Comparison of ENCODE assay signal across 24 cellular contexts in the genomic region with DNA sequence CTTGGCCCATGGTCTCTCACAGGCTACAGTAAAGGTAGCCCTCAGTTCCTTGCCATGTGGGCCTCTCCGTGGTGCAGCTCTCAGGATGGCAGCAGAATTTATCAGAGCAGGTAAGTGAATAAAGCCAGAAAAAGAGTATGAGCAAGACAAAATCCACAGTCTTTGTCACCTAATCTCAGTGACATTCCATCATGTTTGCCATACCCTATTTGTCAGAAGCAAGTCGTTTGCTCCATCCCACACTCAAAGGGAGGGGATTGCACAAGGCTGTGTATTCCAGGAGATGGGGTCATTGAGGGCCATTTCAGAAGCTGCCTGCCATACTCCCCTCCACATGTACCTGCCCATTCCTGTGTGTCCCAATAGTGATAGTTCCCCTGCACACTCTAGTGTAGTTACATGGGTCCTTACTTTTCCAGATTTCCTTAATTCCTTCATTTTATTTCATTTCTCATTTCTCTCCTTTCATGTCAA. TPM values are rescaled to one million over a fixed set of nuclear protein-coding genes. Genes with fewer than 3 reads are reported as not detected.
A peak's percentile ranks its signal among the peaks of the same experiment; 100 is the strongest.
DNase-seq lines count a peak whose midpoint lies in the region; ATAC-seq and TF ChIP-seq lines count a peak whose summit lies in the region.
"Had no signal": no experiment of that assay in that cellular context is flagged by ENCODE, and none has a peak within 500 bp of the region (broad histone marks: within the 10 kb centered on the region; RNA-seq: fewer than 3 reads in every experiment).

No MANE protein-coding gene starts in this region.

- H3K27me3 ChIP-seq in CD4-positive, alpha-beta memory T cell (ENCODE audit: insufficient read depth, low read length) = no peaks in the 10 kb centered on the region
- H3K27me3 ChIP-seq in esophagus muscularis mucosa = no peaks in the 10 kb centered on the region
- H3K27me3 ChIP-seq: BE2C had no signal

- DNase-seq in CD4-positive, alpha-beta memory T cell = no peak
- DNase-seq in HuH-7 (ENCODE audit: low spot score) = peak; percentile 62
- peak; percentile 62 for DNase-seq in esophagus muscularis mucosa (ENCODE audit: extremely low spot score)
- no peak for DNase-seq in naive thymus-derived CD8-positive, alpha-beta T cell
- DNase-seq in NOMO-1 treated with dmso at 0.1 percent for 144 hours (lab: John Stamatoyannopoulos, UW; ENCODE audit: unreplicated experiment) = no peak
- DNase-seq in NCI-H2081 treated with DMSO at 0.1 percent for 48 hours (lab: John Stamatoyannopoulos, UW) = no peak
- DNase-seq: BE2C; Calu3; GDM1; GM23248; H9; IMR-90; NCI-H1092 treated with DMSO at 0.1 percent for 48 hours; NCI-H1436 treated with DMSO at 0.1 percent for 48 hours; NCI-H1930; NCI-H226; NCI-H524; NCI-H774; NK-92 treated with Interleukin-12 subunit alpha and Interleukin-12 subunit beta, amount 100 ng/mL, for 24 hours had no signal

- intact Hi-C loops in CD4-positive, alpha-beta memory T cell (cut with micrococcal nuclease) = no loop called here
- intact Hi-C loops in esophagus muscularis mucosa (cut with DNase I) = no loop called here

- H3K9me3 Mint-ChIP-seq in CD4-positive, alpha-beta memory T cell = peaks cover 0 to 2% (median 0%) of the 10 kb centered on the region in 8 donors
- H3K9me3 Mint-ChIP-seq in naive thymus-derived CD8-positive, alpha-beta T cell = peaks cover 0 to 2% (median 0%) of the 10 kb centered on the region in 9 donors
- H3K9me3 Mint-ChIP-seq: H9 had no signal

- no peak for ATAC-seq in naive thymus-derived CD8-positive, alpha-beta T cell
- ATAC-seq in GM19397 (IDR thresholded peaks at IDR 0.05; ENCODE audit: unreplicated experiment) = no peak
- ATAC-seq: Panc1 had no signal

- no peak overlapping the region for H3K27ac ChIP-seq in CD4-positive, alpha-beta memory T cell (ENCODE audit: low read depth, low read length)
- H3K27ac ChIP-seq in esophagus muscularis mucosa (replicated peaks in 1 of 4) = no peak overlapping the region
- H3K27ac ChIP-seq: GM23248, HL-60, KMS-11 had no signal

- H3K27me3 Mint-ChIP-seq in CD4-positive, alpha-beta memory T cell = no peaks in the 10 kb centered on the region
- no peaks in the 10 kb centered on the region for H3K27me3 Mint-ChIP-seq in naive thymus-derived CD8-positive, alpha-beta T cell

- peak overlapping the region in 1 of 8 donors; percentile 13 for H3K4me3 Mint-ChIP-seq in CD4-positive, alpha-beta memory T cell
- H3K4me3 Mint-ChIP-seq in naive thymus-derived CD8-positive, alpha-beta T cell = no peak overlapping the region
- H3K4me3 Mint-ChIP-seq: H9 had no signal

- 65% methylated on average over 2 of the region's 2 CpGs for WGBS in esophagus muscularis mucosa

- POLR2A ChIA-PET in CD4-positive, alpha-beta memory T cell (lab: Charles Lee; ENCODE audit: partially characterized antibody) = no interaction called here
- POLR2A ChIA-PET in naive thymus-derived CD8-positive, alpha-beta T cell (lab: Charles Lee) = interaction anchor here (1.3 to 1.4 kb wide), 2 partner anchors 13 to 24 kb away, joined by 3 to 6 read pairs; a partner anchor contains a TSS

- no peak for TF ChIP-seq EP300 in esophagus muscularis mucosa (IDR thresholded peaks at IDR 0.05)

- no peak for TF ChIP-seq CTCF in esophagus muscularis mucosa (IDR thresholded peaks at IDR 0.05)

- H3K27ac Mint-ChIP-seq in CD4-positive, alpha-beta memory T cell = peak overlapping the region; percentile 38 to 92 (median 73)
- peak overlapping the region in 6 of 10 donors; percentile 20 to 97 (median 63) for H3K27ac Mint-ChIP-seq in naive thymus-derived CD8-positive, alpha-beta T cell
- H3K27ac Mint-ChIP-seq: H9 had no signal

- H3K4me1 Mint-ChIP-seq in CD4-positive, alpha-beta memory T cell = peaks cover 26 to 53% (median 39%) of the 10 kb centered on the region in 4 donors
- peaks cover 23 to 40% (median 34%) of the 10 kb centered on the region in 4 donors for H3K4me1 Mint-ChIP-seq in naive thymus-derived CD8-positive, alpha-beta T cell

- H3K4me1 ChIP-seq in CD4-positive, alpha-beta memory T cell (ENCODE audit: insufficient read depth, low read length) = peaks cover 38% of the 10 kb centered on the region
- H3K4me1 ChIP-seq in esophagus muscularis mucosa = no peaks in the 10 kb centered on the region
- H3K4me1 ChIP-seq: BE2C had no signal

- TF ChIP-seq POLR2A in esophagus muscularis mucosa (IDR thresholded peaks at IDR 0.05; ENCODE audit: low read depth) = no peak

- no peaks in the 10 kb centered on the region for H3K9me3 ChIP-seq in CD4-positive, alpha-beta memory T cell (ENCODE audit: control insufficient read depth in 1 of 2, low read length in 2 of 2)
- H3K9me3 ChIP-seq in esophagus muscularis mucosa = no peaks in the 10 kb centered on the region
- H3K9me3 ChIP-seq: BE2C had no signal

- H3K36me3 Mint-ChIP-seq in CD4-positive, alpha-beta memory T cell = peaks cover 0 to 3% of the 10 kb centered on the region in 2 donors
- no peaks in the 10 kb centered on the region for H3K36me3 Mint-ChIP-seq in naive thymus-derived CD8-positive, alpha-beta T cell

- H3K36me3 ChIP-seq in CD4-positive, alpha-beta memory T cell (ENCODE audit: insufficient read depth, low read length) = no peaks in the 10 kb centered on the region
- no peaks in the 10 kb centered on the region for H3K36me3 ChIP-seq in esophagus muscularis mucosa
- H3K36me3 ChIP-seq: BE2C had no signal

- CTCF ChIA-PET in CD4-positive, alpha-beta memory T cell (lab: Charles Lee; ENCODE audit: partially characterized antibody) = interaction anchor here (2.4 to 2.9 kb wide), 2 partner anchors 12 to 17 kb away, joined by 7 to 9 read pairs; no protein-coding TSS in a partner anchor

- no peak overlapping the region for H3K4me3 ChIP-seq in CD4-positive, alpha-beta memory T cell (ENCODE audit: low read length in 2 of 2)
- H3K4me3 ChIP-seq in esophagus muscularis mucosa = no peak overlapping the region
- H3K4me3 ChIP-seq: GM23248 had no signal

RNA-seq across cellular contexts. Expression of a gene that starts 24.2 kb away (rescaled TPM):
- total RNA-seq in CD4-positive, alpha-beta memory T cell = 1 to 10 TPM; 3.7 to 4.3 TPM
- 1 to 10 TPM; 2.5 to 7.7 TPM for polyA plus RNA-seq in CD4-positive, alpha-beta memory T cell
- 1 to 10 TPM; 1.8 to 7.1 (median 4.0) TPM for total RNA-seq in esophagus muscularis mucosa
- under 1 TPM; 0.23 to 0.33 TPM for total RNA-seq in naive thymus-derived CD8-positive, alpha-beta T cell
- polyA plus RNA-seq in naive thymus-derived CD8-positive, alpha-beta T cell = under 1 TPM; 0.15 to 0.49 (median 0.15) TPM
- total RNA-seq: Calu3, GM23248, HT-29, IMR-90 had no signal
- polyA plus RNA-seq: IMR-90 had no signal

Comparison
In these comparisons a context has a peak if more than half of its experiments do, and no peak if none do; other contexts are left out.
1. DNase-seq: peak in HuH-7 (single experiment) and esophagus muscularis mucosa (single experiment); none in CD4-positive, alpha-beta memory T cell (0 of 5), naive thymus-derived CD8-positive, alpha-beta T cell (0 of 10), NOMO-1 treated with dmso at 0.1 percent for 144 hours (single experiment) and NCI-H2081 treated with DMSO at 0.1 percent for 48 hours (single experiment).